Comparison of ENCODE assay signal across 1 cellular context in the genomic region with DNA sequence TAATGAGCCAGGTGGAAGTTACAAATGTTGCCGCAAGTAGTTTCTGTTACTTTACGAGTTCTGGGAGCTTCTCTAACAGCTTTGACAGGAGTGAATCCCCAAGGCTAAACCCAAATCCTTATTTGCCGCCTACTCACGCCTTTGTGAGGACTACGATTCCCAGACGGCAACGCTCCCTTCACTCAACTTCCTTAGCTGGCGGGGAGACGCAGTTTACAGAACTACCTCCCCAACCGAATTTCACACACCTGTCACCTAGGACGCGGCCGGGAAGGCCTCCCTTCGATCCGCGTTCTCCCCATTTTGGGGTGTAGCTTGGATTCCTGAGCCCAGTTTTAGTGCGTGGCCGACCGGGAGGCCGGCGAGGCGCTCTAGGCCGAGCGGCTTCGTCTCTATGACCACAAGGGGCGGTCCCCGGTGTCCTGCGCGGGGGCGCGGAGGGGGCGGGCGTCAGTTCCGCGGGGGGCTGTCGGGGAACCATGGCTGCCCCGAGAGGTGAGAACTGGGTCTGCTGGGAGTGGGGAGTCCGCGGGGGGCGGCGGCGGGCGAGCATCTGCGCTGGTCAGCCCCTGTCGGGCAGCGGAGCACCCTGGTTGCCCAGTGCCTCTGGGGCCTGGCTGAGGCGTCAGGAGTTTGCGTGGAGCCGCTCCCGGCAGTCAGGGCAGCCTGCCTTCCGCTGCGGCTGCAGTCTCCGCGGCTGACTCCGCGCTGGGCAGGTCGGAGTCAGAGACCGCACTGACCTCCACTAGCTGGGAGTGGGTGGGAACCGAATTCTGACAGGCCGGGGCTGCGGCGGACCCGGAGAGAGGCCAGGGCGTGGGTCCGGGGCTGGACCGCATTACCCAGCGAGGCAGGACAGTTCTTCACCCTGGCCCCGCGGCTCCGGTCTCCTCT.
TF ChIP-seq lines count a peak whose summit lies in the region.

A gene with protein sequence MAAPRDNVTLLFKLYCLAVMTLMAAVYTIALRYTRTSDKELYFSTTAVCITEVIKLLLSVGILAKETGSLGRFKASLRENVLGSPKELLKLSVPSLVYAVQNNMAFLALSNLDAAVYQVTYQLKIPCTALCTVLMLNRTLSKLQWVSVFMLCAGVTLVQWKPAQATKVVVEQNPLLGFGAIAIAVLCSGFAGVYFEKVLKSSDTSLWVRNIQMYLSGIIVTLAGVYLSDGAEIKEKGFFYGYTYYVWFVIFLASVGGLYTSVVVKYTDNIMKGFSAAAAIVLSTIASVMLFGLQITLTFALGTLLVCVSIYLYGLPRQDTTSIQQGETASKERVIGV (plus strand): TSS at position 450 of the 894 bp plus-strand sequence. CDS start 30 bp downstream, at position 480.

TF ChIP-seq in HEK293, 187 proteins besides CTCF, POLR2A, EP300 and RAD21 (continued from another document and continues in another):
- TF ChIP-seq, protein P1, sequence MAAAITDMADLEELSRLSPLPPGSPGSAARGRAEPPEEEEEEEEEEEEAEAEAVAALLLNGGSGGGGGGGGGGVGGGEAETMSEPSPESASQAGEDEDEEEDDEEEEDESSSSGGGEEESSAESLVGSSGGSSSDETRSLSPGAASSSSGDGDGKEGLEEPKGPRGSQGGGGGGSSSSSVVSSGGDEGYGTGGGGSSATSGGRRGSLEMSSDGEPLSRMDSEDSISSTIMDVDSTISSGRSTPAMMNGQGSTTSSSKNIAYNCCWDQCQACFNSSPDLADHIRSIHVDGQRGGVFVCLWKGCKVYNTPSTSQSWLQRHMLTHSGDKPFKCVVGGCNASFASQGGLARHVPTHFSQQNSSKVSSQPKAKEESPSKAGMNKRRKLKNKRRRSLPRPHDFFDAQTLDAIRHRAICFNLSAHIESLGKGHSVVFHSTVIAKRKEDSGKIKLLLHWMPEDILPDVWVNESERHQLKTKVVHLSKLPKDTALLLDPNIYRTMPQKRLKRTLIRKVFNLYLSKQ (tag by site-specific recombination; IDR thresholded peaks at IDR 0.05; ENCODE audit: borderline replicate concordance): no peak
- TF ChIP-seq SP7 (tag by site-specific recombination; IDR thresholded peaks at IDR 0.05) (peak; percentile 83), ZFP37 (tag by site-specific recombination; IDR thresholded peaks at IDR 0.05) (peak; percentile 94; the same call in 1 of the 2 replicates), GLIS2 (tag by site-specific recombination; IDR thresholded peaks at IDR 0.05) (peak; percentile 100), ZNF174 (tag by site-specific recombination; IDR thresholded peaks at IDR 0.05) (no peak), HOXC10 (CRISPR knock-in tag; IDR thresholded peaks at IDR 0.05) (no peak), ZBTB20 (tag by site-specific recombination; IDR thresholded peaks at IDR 0.05) (peak; percentile 84; the same call in 1 of the 2 replicates), ZNF292 (tag by site-specific recombination; IDR thresholded peaks at IDR 0.05; ENCODE audit: borderline replicate concordance, low read depth) (no peak), ZFP69B (tag by site-specific recombination; IDR thresholded peaks at IDR 0.05) (peak; percentile 21; the same call in 1 of the 2 replicates), ZNF202 (tag by site-specific recombination; IDR thresholded peaks at IDR 0.05; ENCODE audit: borderline replicate concordance) (no peak), ZNF324 (tag by site-specific recombination; IDR thresholded peaks at IDR 0.05) (peak; percentile 88), GLI4 (tag by site-specific recombination; IDR thresholded peaks at IDR 0.05) (peak; percentile 60; the same call in 1 of the 2 replicates), ZNF221 (tag by site-specific recombination; IDR thresholded peaks at IDR 0.05; ENCODE audit: borderline replicate concordance) (no peak), ZNF501 (tag by site-specific recombination; IDR thresholded peaks at IDR 0.05) (peak; percentile 92), ZNF121 (tag by site-specific recombination; IDR thresholded peaks at IDR 0.05) (0 out of 2 replicates have a peak, but pooled peaks have one; percentile 50), ZNF248 (tag by site-specific recombination; IDR thresholded peaks at IDR 0.05) (no peak), KLF8 (tag by site-specific recombination; IDR thresholded peaks at IDR 0.05) (peak; percentile 91), ZNF548 (tag by site-specific recombination; IDR thresholded peaks at IDR 0.05) (no peak), MEIS1 (CRISPR knock-in tag; IDR thresholded peaks at IDR 0.05; ENCODE audit: borderline replicate concordance) (peak; percentile 35; the same call in 1 of the 2 replicates), ZNF558 (tag by site-specific recombination; IDR thresholded peaks at IDR 0.05) (no peak), BCL11A (tag by site-specific recombination; IDR thresholded peaks at IDR 0.05; ENCODE audit: low read depth) (no peak), ZNF37A (tag by site-specific recombination; IDR thresholded peaks at IDR 0.05) (no peak), ZNF157 (tag by site-specific recombination; IDR thresholded peaks at IDR 0.05) (no peak)
- TF ChIP-seq, protein P2, sequence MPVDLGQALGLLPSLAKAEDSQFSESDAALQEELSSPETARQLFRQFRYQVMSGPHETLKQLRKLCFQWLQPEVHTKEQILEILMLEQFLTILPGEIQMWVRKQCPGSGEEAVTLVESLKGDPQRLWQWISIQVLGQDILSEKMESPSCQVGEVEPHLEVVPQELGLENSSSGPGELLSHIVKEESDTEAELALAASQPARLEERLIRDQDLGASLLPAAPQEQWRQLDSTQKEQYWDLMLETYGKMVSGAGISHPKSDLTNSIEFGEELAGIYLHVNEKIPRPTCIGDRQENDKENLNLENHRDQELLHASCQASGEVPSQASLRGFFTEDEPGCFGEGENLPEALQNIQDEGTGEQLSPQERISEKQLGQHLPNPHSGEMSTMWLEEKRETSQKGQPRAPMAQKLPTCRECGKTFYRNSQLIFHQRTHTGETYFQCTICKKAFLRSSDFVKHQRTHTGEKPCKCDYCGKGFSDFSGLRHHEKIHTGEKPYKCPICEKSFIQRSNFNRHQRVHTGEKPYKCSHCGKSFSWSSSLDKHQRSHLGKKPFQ (tag by site-specific recombination; IDR thresholded peaks at IDR 0.05): peak; percentile 99
- TF ChIP-seq, protein P3, sequence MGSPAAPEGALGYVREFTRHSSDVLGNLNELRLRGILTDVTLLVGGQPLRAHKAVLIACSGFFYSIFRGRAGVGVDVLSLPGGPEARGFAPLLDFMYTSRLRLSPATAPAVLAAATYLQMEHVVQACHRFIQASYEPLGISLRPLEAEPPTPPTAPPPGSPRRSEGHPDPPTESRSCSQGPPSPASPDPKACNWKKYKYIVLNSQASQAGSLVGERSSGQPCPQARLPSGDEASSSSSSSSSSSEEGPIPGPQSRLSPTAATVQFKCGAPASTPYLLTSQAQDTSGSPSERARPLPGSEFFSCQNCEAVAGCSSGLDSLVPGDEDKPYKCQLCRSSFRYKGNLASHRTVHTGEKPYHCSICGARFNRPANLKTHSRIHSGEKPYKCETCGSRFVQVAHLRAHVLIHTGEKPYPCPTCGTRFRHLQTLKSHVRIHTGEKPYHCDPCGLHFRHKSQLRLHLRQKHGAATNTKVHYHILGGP (tag by site-specific recombination; IDR thresholded peaks at IDR 0.05): no peak
- TF ChIP-seq, protein P4, sequence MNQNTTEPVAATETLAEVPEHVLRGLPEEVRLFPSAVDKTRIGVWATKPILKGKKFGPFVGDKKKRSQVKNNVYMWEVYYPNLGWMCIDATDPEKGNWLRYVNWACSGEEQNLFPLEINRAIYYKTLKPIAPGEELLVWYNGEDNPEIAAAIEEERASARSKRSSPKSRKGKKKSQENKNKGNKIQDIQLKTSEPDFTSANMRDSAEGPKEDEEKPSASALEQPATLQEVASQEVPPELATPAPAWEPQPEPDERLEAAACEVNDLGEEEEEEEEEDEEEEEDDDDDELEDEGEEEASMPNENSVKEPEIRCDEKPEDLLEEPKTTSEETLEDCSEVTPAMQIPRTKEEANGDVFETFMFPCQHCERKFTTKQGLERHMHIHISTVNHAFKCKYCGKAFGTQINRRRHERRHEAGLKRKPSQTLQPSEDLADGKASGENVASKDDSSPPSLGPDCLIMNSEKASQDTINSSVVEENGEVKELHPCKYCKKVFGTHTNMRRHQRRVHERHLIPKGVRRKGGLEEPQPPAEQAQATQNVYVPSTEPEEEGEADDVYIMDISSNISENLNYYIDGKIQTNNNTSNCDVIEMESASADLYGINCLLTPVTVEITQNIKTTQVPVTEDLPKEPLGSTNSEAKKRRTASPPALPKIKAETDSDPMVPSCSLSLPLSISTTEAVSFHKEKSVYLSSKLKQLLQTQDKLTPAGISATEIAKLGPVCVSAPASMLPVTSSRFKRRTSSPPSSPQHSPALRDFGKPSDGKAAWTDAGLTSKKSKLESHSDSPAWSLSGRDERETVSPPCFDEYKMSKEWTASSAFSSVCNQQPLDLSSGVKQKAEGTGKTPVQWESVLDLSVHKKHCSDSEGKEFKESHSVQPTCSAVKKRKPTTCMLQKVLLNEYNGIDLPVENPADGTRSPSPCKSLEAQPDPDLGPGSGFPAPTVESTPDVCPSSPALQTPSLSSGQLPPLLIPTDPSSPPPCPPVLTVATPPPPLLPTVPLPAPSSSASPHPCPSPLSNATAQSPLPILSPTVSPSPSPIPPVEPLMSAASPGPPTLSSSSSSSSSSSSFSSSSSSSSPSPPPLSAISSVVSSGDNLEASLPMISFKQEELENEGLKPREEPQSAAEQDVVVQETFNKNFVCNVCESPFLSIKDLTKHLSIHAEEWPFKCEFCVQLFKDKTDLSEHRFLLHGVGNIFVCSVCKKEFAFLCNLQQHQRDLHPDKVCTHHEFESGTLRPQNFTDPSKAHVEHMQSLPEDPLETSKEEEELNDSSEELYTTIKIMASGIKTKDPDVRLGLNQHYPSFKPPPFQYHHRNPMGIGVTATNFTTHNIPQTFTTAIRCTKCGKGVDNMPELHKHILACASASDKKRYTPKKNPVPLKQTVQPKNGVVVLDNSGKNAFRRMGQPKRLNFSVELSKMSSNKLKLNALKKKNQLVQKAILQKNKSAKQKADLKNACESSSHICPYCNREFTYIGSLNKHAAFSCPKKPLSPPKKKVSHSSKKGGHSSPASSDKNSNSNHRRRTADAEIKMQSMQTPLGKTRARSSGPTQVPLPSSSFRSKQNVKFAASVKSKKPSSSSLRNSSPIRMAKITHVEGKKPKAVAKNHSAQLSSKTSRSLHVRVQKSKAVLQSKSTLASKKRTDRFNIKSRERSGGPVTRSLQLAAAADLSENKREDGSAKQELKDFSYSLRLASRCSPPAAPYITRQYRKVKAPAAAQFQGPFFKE (tag by site-specific recombination; IDR thresholded peaks at IDR 0.05; ENCODE audit: borderline replicate concordance): 0 out of 2 replicates have a peak, but pooled peaks have one; percentile 32
- TF ChIP-seq, protein P5, sequence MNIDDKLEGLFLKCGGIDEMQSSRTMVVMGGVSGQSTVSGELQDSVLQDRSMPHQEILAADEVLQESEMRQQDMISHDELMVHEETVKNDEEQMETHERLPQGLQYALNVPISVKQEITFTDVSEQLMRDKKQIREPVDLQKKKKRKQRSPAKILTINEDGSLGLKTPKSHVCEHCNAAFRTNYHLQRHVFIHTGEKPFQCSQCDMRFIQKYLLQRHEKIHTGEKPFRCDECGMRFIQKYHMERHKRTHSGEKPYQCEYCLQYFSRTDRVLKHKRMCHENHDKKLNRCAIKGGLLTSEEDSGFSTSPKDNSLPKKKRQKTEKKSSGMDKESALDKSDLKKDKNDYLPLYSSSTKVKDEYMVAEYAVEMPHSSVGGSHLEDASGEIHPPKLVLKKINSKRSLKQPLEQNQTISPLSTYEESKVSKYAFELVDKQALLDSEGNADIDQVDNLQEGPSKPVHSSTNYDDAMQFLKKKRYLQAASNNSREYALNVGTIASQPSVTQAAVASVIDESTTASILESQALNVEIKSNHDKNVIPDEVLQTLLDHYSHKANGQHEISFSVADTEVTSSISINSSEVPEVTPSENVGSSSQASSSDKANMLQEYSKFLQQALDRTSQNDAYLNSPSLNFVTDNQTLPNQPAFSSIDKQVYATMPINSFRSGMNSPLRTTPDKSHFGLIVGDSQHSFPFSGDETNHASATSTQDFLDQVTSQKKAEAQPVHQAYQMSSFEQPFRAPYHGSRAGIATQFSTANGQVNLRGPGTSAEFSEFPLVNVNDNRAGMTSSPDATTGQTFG (tag by site-specific recombination; IDR thresholded peaks at IDR 0.05; ENCODE audit: borderline replicate concordance): no peak
- TF ChIP-seq, protein P6, sequence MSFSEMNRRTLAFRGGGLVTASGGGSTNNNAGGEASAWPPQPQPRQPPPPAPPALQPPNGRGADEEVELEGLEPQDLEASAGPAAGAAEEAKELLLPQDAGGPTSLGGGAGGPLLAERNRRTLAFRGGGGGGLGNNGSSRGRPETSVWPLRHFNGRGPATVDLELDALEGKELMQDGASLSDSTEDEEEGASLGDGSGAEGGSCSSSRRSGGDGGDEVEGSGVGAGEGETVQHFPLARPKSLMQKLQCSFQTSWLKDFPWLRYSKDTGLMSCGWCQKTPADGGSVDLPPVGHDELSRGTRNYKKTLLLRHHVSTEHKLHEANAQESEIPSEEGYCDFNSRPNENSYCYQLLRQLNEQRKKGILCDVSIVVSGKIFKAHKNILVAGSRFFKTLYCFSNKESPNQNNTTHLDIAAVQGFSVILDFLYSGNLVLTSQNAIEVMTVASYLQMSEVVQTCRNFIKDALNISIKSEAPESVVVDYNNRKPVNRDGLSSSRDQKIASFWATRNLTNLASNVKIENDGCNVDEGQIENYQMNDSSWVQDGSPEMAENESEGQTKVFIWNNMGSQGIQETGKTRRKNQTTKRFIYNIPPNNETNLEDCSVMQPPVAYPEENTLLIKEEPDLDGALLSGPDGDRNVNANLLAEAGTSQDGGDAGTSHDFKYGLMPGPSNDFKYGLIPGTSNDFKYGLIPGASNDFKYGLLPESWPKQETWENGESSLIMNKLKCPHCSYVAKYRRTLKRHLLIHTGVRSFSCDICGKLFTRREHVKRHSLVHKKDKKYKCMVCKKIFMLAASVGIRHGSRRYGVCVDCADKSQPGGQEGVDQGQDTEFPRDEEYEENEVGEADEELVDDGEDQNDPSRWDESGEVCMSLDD (tag by site-specific recombination; IDR thresholded peaks at IDR 0.05): peak; percentile 95
- TF ChIP-seq, protein P7, sequence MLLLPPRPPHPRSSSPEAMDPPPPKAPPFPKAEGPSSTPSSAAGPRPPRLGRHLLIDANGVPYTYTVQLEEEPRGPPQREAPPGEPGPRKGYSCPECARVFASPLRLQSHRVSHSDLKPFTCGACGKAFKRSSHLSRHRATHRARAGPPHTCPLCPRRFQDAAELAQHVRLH (tag by site-specific recombination; IDR thresholded peaks at IDR 0.05): 0 out of 2 replicates have a peak, but pooled peaks have one; percentile 32
- TF ChIP-seq, protein P8, sequence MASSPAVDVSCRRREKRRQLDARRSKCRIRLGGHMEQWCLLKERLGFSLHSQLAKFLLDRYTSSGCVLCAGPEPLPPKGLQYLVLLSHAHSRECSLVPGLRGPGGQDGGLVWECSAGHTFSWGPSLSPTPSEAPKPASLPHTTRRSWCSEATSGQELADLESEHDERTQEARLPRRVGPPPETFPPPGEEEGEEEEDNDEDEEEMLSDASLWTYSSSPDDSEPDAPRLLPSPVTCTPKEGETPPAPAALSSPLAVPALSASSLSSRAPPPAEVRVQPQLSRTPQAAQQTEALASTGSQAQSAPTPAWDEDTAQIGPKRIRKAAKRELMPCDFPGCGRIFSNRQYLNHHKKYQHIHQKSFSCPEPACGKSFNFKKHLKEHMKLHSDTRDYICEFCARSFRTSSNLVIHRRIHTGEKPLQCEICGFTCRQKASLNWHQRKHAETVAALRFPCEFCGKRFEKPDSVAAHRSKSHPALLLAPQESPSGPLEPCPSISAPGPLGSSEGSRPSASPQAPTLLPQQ (tag by site-specific recombination; IDR thresholded peaks at IDR 0.05): peak; percentile 55; the same call in 1 of the 2 replicates
